24 cellular contexts compared by ENCODE assay signal in the genomic region with DNA sequence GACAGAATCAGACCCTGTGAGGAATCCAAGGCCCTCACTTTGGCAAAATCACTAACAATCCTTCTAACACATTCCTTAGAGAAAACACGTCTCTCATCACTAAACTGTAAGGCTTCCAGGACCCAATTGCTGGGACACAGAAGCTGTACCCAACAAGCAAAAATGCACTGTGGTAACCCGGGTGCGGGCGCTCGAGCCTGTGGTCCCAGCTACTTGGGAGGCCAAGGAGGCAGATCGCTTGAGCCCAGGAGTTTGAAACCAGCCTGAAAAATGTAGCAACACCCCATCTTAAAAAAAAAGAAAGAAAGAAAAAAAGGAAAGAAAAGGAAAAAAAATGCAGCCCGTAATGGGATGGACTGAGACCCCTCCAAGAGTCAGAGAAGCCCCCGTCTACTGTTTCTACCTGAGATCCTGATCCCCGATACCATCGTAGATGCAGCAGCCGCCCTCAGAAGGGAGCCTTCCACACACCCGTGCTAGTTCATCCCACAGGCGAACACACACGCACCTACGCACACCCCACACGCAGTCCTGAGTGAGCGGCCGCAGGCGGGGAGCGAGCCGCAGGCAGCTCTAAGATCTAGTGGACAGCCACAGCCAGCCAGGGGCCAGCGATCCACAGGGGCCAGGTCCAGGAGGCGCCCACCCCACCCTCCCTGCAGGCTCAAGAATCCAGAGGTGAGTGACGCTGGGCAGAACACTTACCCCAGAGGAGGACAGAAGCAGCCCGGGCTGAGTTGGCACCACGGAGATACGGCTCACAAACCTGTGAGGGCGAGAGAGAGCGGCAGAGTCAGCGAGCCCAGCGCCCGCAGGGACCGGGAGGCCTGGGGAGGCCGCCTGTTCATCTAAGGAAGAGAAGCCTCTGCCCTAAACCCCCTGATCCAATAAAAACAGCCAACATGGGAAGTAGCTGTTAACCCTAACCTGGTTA. TPM values are rescaled to one million over a fixed set of nuclear protein-coding genes. Genes with fewer than 3 reads are reported as not detected.
DNase-seq lines count a peak whose midpoint lies in the region; ATAC-seq, FAIRE-seq and TF ChIP-seq lines count a peak whose summit lies in the region.
"Had no signal": no experiment of that assay in that cellular context is flagged by ENCODE, and none has a peak within 500 bp of the region (broad histone marks: within the 10 kb centered on the region; RNA-seq: fewer than 3 reads in every experiment).

No MANE protein-coding gene starts in this region.

- no peak overlapping the region for H3K27ac Mint-ChIP-seq in GM23338

- H3K9me3 Mint-ChIP-seq in GM23338: no peaks in the 10 kb centered on the region
- H3K9me3 Mint-ChIP-seq: CD14-positive monocyte, H9, IgD-negative memory B cell had no signal

- H3F3A ChIP-seq in GM23338 (replicated peaks; ENCODE audit: low read depth): peaks cover 61% of the 10 kb centered on the region

- FAIRE-seq in GM12878 (lab: Jason Lieb, UNC): no peak
- no peak for FAIRE-seq in HepG2 (lab: Jason Lieb, UNC)
- FAIRE-seq: A549, GM18507 had no signal

- H3K4me1 Mint-ChIP-seq in GM23338: peaks cover 4% of the 10 kb centered on the region; the same call in 1 of the 3 replicates
- H3K4me1 Mint-ChIP-seq: CD14-positive monocyte had no signal

- no peak for DNase-seq in GM23338 (ENCODE audit: low spot score)
- DNase-seq in GM12878 (ENCODE audit: low read depth, low spot score): no peak
- DNase-seq in HepG2 (ENCODE audit: low spot score): no peak
- DNase-seq in HuH-7.5 (ENCODE audit: low spot score): no peak
- no peak for DNase-seq in T-helper 9 cell
- no peak for DNase-seq in effector memory CD4-positive, alpha-beta T cell
- DNase-seq: AML-193, Calu3, DMS79 treated with DMSO at 0.1 percent for 48 hours, H9, NCI-H1048, NCI-H1417, NCI-H1694, NCI-H2029 treated with DMSO at 0.1 percent for 48 hours, NCI-H446 treated with DMSO at 0.1 percent for 48 hours, NCI-H526, SIG-M5, SK-N-SH had no signal

- H3K9me3 ChIP-seq in BLaER1: no peaks in the 10 kb centered on the region
- H3K9me3 ChIP-seq in GM12878 (replicated peaks; ENCODE audit: control insufficient read depth, insufficient read depth, low read length): no peaks in the 10 kb centered on the region
- H3K9me3 ChIP-seq in HepG2 (ENCODE audit: low read length): no peaks in the 10 kb centered on the region
- no peaks in the 10 kb centered on the region for H3K9me3 ChIP-seq in effector memory CD4-positive, alpha-beta T cell (ENCODE audit: control insufficient read depth, low read length)
- H3K9me3 ChIP-seq: A549, SK-N-SH had no signal

- H3K79me2 ChIP-seq in GM23338 (replicated peaks; ENCODE audit: insufficient read depth) (peaks cover 65% of the 10 kb centered on the region), GM12878 (ENCODE audit: control insufficient read depth, insufficient read depth, low read length) (no peaks in the 10 kb centered on the region; the same call in none of the 2 replicates), HepG2 (ENCODE audit: insufficient read depth, low read length) (peaks cover 12% of the 10 kb centered on the region)

- H3K4me2 ChIP-seq in BLaER1 (peak overlapping the region; percentile 86), GM23338 (no peak overlapping the region), GM12878 (ENCODE audit: control insufficient read depth, insufficient read depth) (no peak overlapping the region), HepG2 (ENCODE audit: low read depth, low read length) (no peak overlapping the region)
- H3K4me2 ChIP-seq: A549, SK-N-SH had no signal

- H3K9me2 ChIP-seq in GM23338 (ENCODE audit: insufficient read depth): no peaks in the 10 kb centered on the region
- H3K9me2 ChIP-seq: SK-N-SH had no signal

- ATAC-seq in GM23338 (no peak), GM12878 (no peak), HepG2 (no peak)
- ATAC-seq: A549, Panc1 had no signal

- intact Hi-C loops in GM12878 (cut with micrococcal nuclease; ENCODE audit: unreplicated experiment): no loop called here
- intact Hi-C loops in HepG2 (cut with micrococcal nuclease; ENCODE audit: unreplicated experiment): no loop called here

- H3K4me3 ChIP-seq in BLaER1: no peak overlapping the region
- no peak overlapping the region for H3K4me3 ChIP-seq in GM23338
- no peak overlapping the region for H3K4me3 ChIP-seq in GM12878
- H3K4me3 ChIP-seq in HepG2 (replicated peaks in 1 of 3; ENCODE audit: insufficient read depth in 1 of 3, low read depth in 2 of 3, low read length in 3 of 3): no peak overlapping the region
- no peak overlapping the region for H3K4me3 ChIP-seq in effector memory CD4-positive, alpha-beta T cell (ENCODE audit: insufficient read depth, low read depth, low read length, poor library complexity, severe bottlenecking)
- H3K4me3 ChIP-seq: A549 had no signal

- peaks cover 17% of the 10 kb centered on the region for H3K27me3 Mint-ChIP-seq in GM23338 (ENCODE audit: insufficient read depth, low read depth, poor library complexity)
- H3K27me3 Mint-ChIP-seq: IgD-negative memory B cell had no signal

- POLR2A ChIA-PET in GM12878 (lab: Charles Lee) (no interaction called here), HepG2 (lab: Yijun Ruan, JAX) (no interaction called here)

- H3K27me3 ChIP-seq in BLaER1 (no peaks in the 10 kb centered on the region), GM23338 (ENCODE audit: insufficient read depth) (no peaks in the 10 kb centered on the region), GM12878 (replicated peaks in 1 of 2; ENCODE audit: control insufficient read depth in 2 of 2, insufficient read depth in 2 of 2, low read length in 1 of 2) (no peaks in the 10 kb centered on the region), HepG2 (ENCODE audit: control insufficient read depth in 1 of 2, insufficient read depth in 2 of 2, low read length in 2 of 2) (no peaks in the 10 kb centered on the region)
- H3K27me3 ChIP-seq in effector memory CD4-positive, alpha-beta T cell (replicated peaks; ENCODE audit: control insufficient read depth, insufficient read depth, low read length, poor library complexity, severe bottlenecking): no peaks in the 10 kb centered on the region

- in situ Hi-C loops in GM12878 (cut with MboI): no loop called here
- in situ Hi-C loops in HepG2 (cut with HindIII; ENCODE audit: extremely low pct_ligation_motif_present, low pct_unique_long_range_greater_than_20kb): no loop called here

- H3K36me3 Mint-ChIP-seq in GM23338 (ENCODE audit: low read depth): peaks cover 79% of the 10 kb centered on the region

- SMC1A ChIA-PET in GM12878 (lab: Charles Lee; ENCODE audit: uncharacterized antibody, unreplicated experiment): no interaction called here

- H4K20me1 ChIP-seq in BLaER1 (peaks cover 89% of the 10 kb centered on the region), GM23338 (replicated peaks; ENCODE audit: insufficient read depth) (peaks cover 40% of the 10 kb centered on the region), GM12878 (ENCODE audit: control insufficient read depth, insufficient read depth) (peaks cover 4% of the 10 kb centered on the region; the same call in 1 of the 2 replicates), HepG2 (ENCODE audit: insufficient read depth, low read length) (0 out of 2 replicates have a peak, but pooled peaks cover 2% of the 10 kb centered on the region)

- TF ChIP-seq POLR2A in GM12878 (IDR thresholded peaks at IDR 0.05; ENCODE audit: low read depth, low read length): no peak
- no peak for TF ChIP-seq POLR2A in HepG2 (IDR thresholded peaks at IDR 0.05; ENCODE audit: insufficient read depth in 1 of 2, low read depth in 2 of 2, low read length in 2 of 2)

- H3K4me1 ChIP-seq in BLaER1 (peaks cover 60% of the 10 kb centered on the region), GM23338 (ENCODE audit: insufficient read depth) (no peaks in the 10 kb centered on the region), GM12878 (ENCODE audit: control insufficient read depth, insufficient read depth, low read length) (no peaks in the 10 kb centered on the region), HepG2 (ENCODE audit: insufficient read depth, low read length) (no peaks in the 10 kb centered on the region)
- H3K4me1 ChIP-seq in effector memory CD4-positive, alpha-beta T cell (ENCODE audit: control insufficient read depth, insufficient read depth, low read length, poor library complexity, severe bottlenecking): no peaks in the 10 kb centered on the region
- H3K4me1 ChIP-seq: A549 had no signal

- peaks cover 95% of the 10 kb centered on the region for H3K36me3 ChIP-seq in BLaER1
- H3K36me3 ChIP-seq in GM23338 (ENCODE audit: insufficient read depth): peaks cover 49% of the 10 kb centered on the region
- H3K36me3 ChIP-seq in GM12878 (ENCODE audit: control insufficient read depth in 2 of 2, insufficient read depth in 2 of 2, low read length in 1 of 2): peaks cover 31 to 62% of the 10 kb centered on the region in 2 experiments
- H3K36me3 ChIP-seq in HepG2 (replicated peaks in 1 of 2; ENCODE audit: control insufficient read depth in 1 of 2, insufficient read depth in 2 of 2, low read length in 2 of 2): peaks cover 50 to 88% of the 10 kb centered on the region in 2 experiments
- H3K36me3 ChIP-seq in effector memory CD4-positive, alpha-beta T cell (ENCODE audit: control insufficient read depth, insufficient read depth, low read length): peaks cover 69% of the 10 kb centered on the region

- peak overlapping the region; percentile 42; the same call in 1 of the 2 replicates for H3K9ac ChIP-seq in BLaER1
- H3K9ac ChIP-seq in GM12878 (ENCODE audit: control insufficient read depth, insufficient read depth, low read length): no peak overlapping the region
- no peak overlapping the region for H3K9ac ChIP-seq in HepG2 (ENCODE audit: insufficient read depth, low read depth, low read length)
- H3K9ac ChIP-seq: SK-N-SH had no signal

- TF ChIP-seq RAD21 in GM12878 (IDR thresholded peaks at IDR 0.05; ENCODE audit: insufficient read depth, low read depth, low read length) (no peak), HepG2 (CRISPR knock-in tag; IDR thresholded peaks at IDR 0.05) (no peak)

- CTCF ChIA-PET in GM12878 (lab: Yijun Ruan, JAX) (no interaction called here), HepG2 (lab: Yijun Ruan, JAX; ENCODE audit: low intra/inter-chr PET ratio, low total read pairs) (no interaction called here)

- TF ChIP-seq EP300 in GM12878 (IDR thresholded peaks at IDR 0.05; ENCODE audit: borderline replicate concordance in 1 of 2, control insufficient read depth in 1 of 2, low read depth in 2 of 2, low read length in 2 of 2) (no peak), HepG2 (IDR thresholded peaks at IDR 0.05; ENCODE audit: low read depth in 2 of 2, low read length in 2 of 2) (no peak), HepG2 (CRISPR knock-in tag; IDR thresholded peaks at IDR 0.05; ENCODE audit: borderline replicate concordance) (no peak)

- WGBS in GM12878 (ENCODE audit: insufficient coverage, insufficient replicate concordance, low lambda C conversion rate, missing lambda C conversion rate): 94% methylated on average over 34 of the region's 34 CpGs
- 96% methylated on average over 32 of the region's 34 CpGs for WGBS in HepG2 (ENCODE audit: low lambda C conversion rate)

- peak overlapping the region; percentile 54; the same call in 1 of the 2 replicates for H3K27ac ChIP-seq in BLaER1
- H3K27ac ChIP-seq in GM23338 (ENCODE audit: low read depth): peak overlapping the region; percentile 26; the same call in 1 of the 2 replicates
- no peak overlapping the region for H3K27ac ChIP-seq in GM12878 (ENCODE audit: control insufficient read depth, insufficient read depth)
- H3K27ac ChIP-seq in HepG2 (ENCODE audit: extremely low read length, insufficient read depth, low read length): no peak overlapping the region
- H3K27ac ChIP-seq in effector memory CD4-positive, alpha-beta T cell (ENCODE audit: insufficient read depth, low read length, poor library complexity, severe bottlenecking): no peak overlapping the region
- H3K27ac ChIP-seq: A549 had no signal

- RAD21 ChIA-PET in GM12878 (lab: Charles Lee; ENCODE audit: unreplicated experiment): no interaction called here

- H3K4me3 Mint-ChIP-seq in GM23338: no peak overlapping the region
- H3K4me3 Mint-ChIP-seq: CD14-positive monocyte, H9, IgD-negative memory B cell had no signal

- no peak overlapping the region for H2AFZ ChIP-seq in GM23338
- no peak overlapping the region for H2AFZ ChIP-seq in GM12878 (ENCODE audit: control insufficient read depth, low read depth, low read length)
- no peak overlapping the region for H2AFZ ChIP-seq in HepG2 (ENCODE audit: low read length)

- TF ChIP-seq CTCF in GM23338 (conservative IDR thresholded peaks at IDR 0.05; ENCODE audit: low read depth in 2 of 2) (no peak), GM12878 (IDR thresholded peaks at IDR 0.05 in 2 of 3, conservative IDR thresholded peaks at IDR 0.05 in 1 of 3; ENCODE audit: control insufficient read depth in 2 of 3, extremely low read depth in 1 of 3, insufficient read depth in 1 of 3, low read depth in 3 of 3, low read length in 3 of 3) (no peak), HepG2 (CRISPR knock-in tag; IDR thresholded peaks at IDR 0.05) (no peak)

- BruUV-seq in GM12878 (replicated peaks; lab: Mats Ljungman, UMichigan) (TSS peak; percentile 18), HepG2 (replicated peaks; lab: Mats Ljungman, UMichigan) (no TSS peak)

RNA-seq across cellular contexts. Expression of a gene that starts 20.1 kb away (rescaled TPM):
- 50.2 TPM in 2 replicates for total RNA-seq in GM23338 (2014; rRNA removed; shearing (Covaris generic))
- polyA plus RNA-seq in GM23338 (2016; fragmentation: Nextera tagmentation; extraction: Ambion mirVana): 20.3 and 22.5 TPM in 2 replicates
- total RNA-seq in GM12878 (2013; cell fraction: nucleolus; rRNA removed): 80.3 and 92.9 TPM in 2 replicates
- 13.8 and 17.5 TPM in 2 replicates for total RNA-seq in GM12878 (2014; rRNA removed)
- 15.2 and 17.1 TPM in 2 replicates for total RNA-seq in GM12878 (2014; rRNA removed; fragmentation: Illumina TruSeq; extraction: Trizol)
- 39.4 and 41.3 TPM in 2 replicates for total RNA-seq in GM12878 (2021)
- 5.7 TPM for polyA plus RNA-seq in GM12878 (2011; ENCODE audit: low read depth)
- 8.8 and 14.1 TPM in 2 replicates for polyA plus RNA-seq in GM12878 (2011; rRNA removed)
- polyA plus RNA-seq in GM12878 (2011; cell fraction: cytosol; rRNA removed): 31.6 and 36.1 TPM in 2 replicates
- 51.0 and 92.6 TPM in 2 replicates for polyA plus RNA-seq in GM12878 (2011; cell fraction: nucleus; rRNA removed)
- polyA plus RNA-seq in GM12878 (2012): 12.8 and 13.8 TPM in 2 replicates
- polyA plus RNA-seq in GM12878 (2014; fragmentation: Illumina TruSeq; extraction: Trizol): 10.3 and 19.8 TPM in 2 replicates
- polyA plus RNA-seq in GM12878 (2014; fragmentation: Nextera tagmentation; extraction: Ambion mirVana): 1 to 10 TPM; 2.1 to 9.1 TPM
- polyA plus RNA-seq in GM12878 (2014; rRNA removed): 45.3 and 51.8 TPM in 2 replicates
- 10 to 100 TPM; 37.7 to 40.1 TPM for polyA plus RNA-seq in GM12878 (2016; fragmentation: Nextera tagmentation; extraction: Ambion mirVana)
- 18.7 and 29.2 TPM in 2 replicates for polyA minus RNA-seq in GM12878 (2011; rRNA and poly(A)+ RNA removed)
- polyA minus RNA-seq in GM12878 (2011; cell fraction: cytosol; rRNA and poly(A)+ RNA removed): 6.8 and 11.0 TPM in 2 replicates
- 28.5 and 46.7 TPM in 2 replicates for polyA minus RNA-seq in GM12878 (2011; cell fraction: nucleus; rRNA and poly(A)+ RNA removed)
- total RNA-seq in HepG2 (2016; rRNA removed; fragmentation: Illumina TruSeq; extraction: Trizol): 14.4 and 14.8 TPM in 2 replicates
- total RNA-seq in HepG2 (2016; cell fraction: cytosol; rRNA removed; fragmentation: Illumina TruSeq; extraction: Trizol; ENCODE audit: low read depth): 5.6 and 6.6 TPM in 2 replicates
- 13.1 and 14.9 TPM in 2 replicates for total RNA-seq in HepG2 (2016; cell fraction: insoluble cytoplasmic fraction; rRNA removed; fragmentation: Illumina TruSeq; extraction: Trizol)
- 6.4 and 7.7 TPM in 2 replicates for total RNA-seq in HepG2 (2016; cell fraction: membrane; rRNA removed; fragmentation: Illumina TruSeq; extraction: Trizol)
- total RNA-seq in HepG2 (2016; cell fraction: nucleus; rRNA removed; fragmentation: Illumina TruSeq; extraction: Trizol): 19.0 and 23.6 TPM in 2 replicates
- 10.9 and 11.3 TPM in 2 replicates for polyA plus RNA-seq in HepG2 (2011; rRNA removed)
- 9.4 and 15.2 TPM in 2 replicates for polyA plus RNA-seq in HepG2 (2011; cell fraction: cytosol; rRNA removed)
- 45.2 and 52.9 TPM in 2 replicates for polyA plus RNA-seq in HepG2 (2011; cell fraction: nucleus; rRNA removed)
- polyA plus RNA-seq in HepG2 (2012): 10.2 and 10.8 TPM in 2 replicates
- 3.4 and 3.8 TPM in 2 replicates for polyA plus RNA-seq in HepG2 (2016; cell fraction: cytosol; fragmentation: Illumina TruSeq; extraction: Trizol; ENCODE audit: low read depth)
- polyA plus RNA-seq in HepG2 (2016; cell fraction: insoluble cytoplasmic fraction; fragmentation: Illumina TruSeq; extraction: Trizol; ENCODE audit: low read depth): 17.9 and 21.8 TPM in 2 replicates
- polyA plus RNA-seq in HepG2 (2016; cell fraction: membrane; fragmentation: Illumina TruSeq; extraction: Trizol; ENCODE audit: low read depth): 5.6 and 6.6 TPM in 2 replicates
- polyA plus RNA-seq in HepG2 (2016; cell fraction: nucleus; fragmentation: Illumina TruSeq; extraction: Trizol; ENCODE audit: insufficient read depth, low read depth): 29.4 and 30.7 TPM in 2 replicates
- 35.6 and 97.8 TPM in 2 replicates for polyA minus RNA-seq in HepG2 (2011; rRNA and poly(A)+ RNA removed; ENCODE audit: low replicate concordance)
- 5.3 and 5.5 TPM in 2 replicates for polyA minus RNA-seq in HepG2 (2011; cell fraction: cytosol; rRNA and poly(A)+ RNA removed)
- polyA minus RNA-seq in HepG2 (2011; cell fraction: nucleus; rRNA and poly(A)+ RNA removed): 31.8 and 38.4 TPM in 2 replicates

RNA-seq across cellular contexts. Expression of a gene that starts 33.9 kb away (rescaled TPM):
- total RNA-seq in GM23338 (2014; rRNA removed; shearing (Covaris generic)): 42.4 and 51.5 TPM in 2 replicates
- polyA plus RNA-seq in GM23338 (2016; fragmentation: Nextera tagmentation; extraction: Ambion mirVana): 71.2 and 75.5 TPM in 2 replicates
- 38.8 and 45.0 TPM in 2 replicates for total RNA-seq in GM12878 (2013; cell fraction: nucleolus; rRNA removed)
- total RNA-seq in GM12878 (2014; rRNA removed): 31.6 and 31.9 TPM in 2 replicates
- 32.7 and 34.2 TPM in 2 replicates for total RNA-seq in GM12878 (2014; rRNA removed; fragmentation: Illumina TruSeq; extraction: Trizol)
- 27.7 and 28.4 TPM in 2 replicates for total RNA-seq in GM12878 (2021)
- 8.7 TPM for polyA plus RNA-seq in GM12878 (2011; ENCODE audit: low read depth)
- polyA plus RNA-seq in GM12878 (2011; rRNA removed): 10.6 and 13.4 TPM in 2 replicates
- polyA plus RNA-seq in GM12878 (2011; cell fraction: cytosol; rRNA removed): 18.6 and 23.1 TPM in 2 replicates
- 13.7 and 20.8 TPM in 2 replicates for polyA plus RNA-seq in GM12878 (2011; cell fraction: nucleus; rRNA removed)
- polyA plus RNA-seq in GM12878 (2012): 16.0 and 16.7 TPM in 2 replicates
- 24.8 and 33.3 TPM in 2 replicates for polyA plus RNA-seq in GM12878 (2014; fragmentation: Illumina TruSeq; extraction: Trizol)
- polyA plus RNA-seq in GM12878 (2014; fragmentation: Nextera tagmentation; extraction: Ambion mirVana): 1 to 10 TPM; 7.0 to 9.1 TPM
- 27.6 and 31.3 TPM in 2 replicates for polyA plus RNA-seq in GM12878 (2014; rRNA removed)
- polyA plus RNA-seq in GM12878 (2016; fragmentation: Nextera tagmentation; extraction: Ambion mirVana): 10 to 100 TPM; 42.2 to 44.7 TPM
- polyA minus RNA-seq in GM12878 (2011; rRNA and poly(A)+ RNA removed): 8.3 and 12.9 TPM in 2 replicates
- polyA minus RNA-seq in GM12878 (2011; cell fraction: cytosol; rRNA and poly(A)+ RNA removed): 7.9 and 9.8 TPM in 2 replicates
- 3.3 and 5.2 TPM in 2 replicates for polyA minus RNA-seq in GM12878 (2011; cell fraction: nucleus; rRNA and poly(A)+ RNA removed)
- total RNA-seq in HepG2 (2016; rRNA removed; fragmentation: Illumina TruSeq; extraction: Trizol): 29.6 and 35.7 TPM in 2 replicates
- total RNA-seq in HepG2 (2016; cell fraction: cytosol; rRNA removed; fragmentation: Illumina TruSeq; extraction: Trizol; ENCODE audit: low read depth): 10.7 and 12.6 TPM in 2 replicates
- total RNA-seq in HepG2 (2016; cell fraction: insoluble cytoplasmic fraction; rRNA removed; fragmentation: Illumina TruSeq; extraction: Trizol): 29.5 and 34.4 TPM in 2 replicates
- total RNA-seq in HepG2 (2016; cell fraction: membrane; rRNA removed; fragmentation: Illumina TruSeq; extraction: Trizol): 17.4 and 17.6 TPM in 2 replicates
- 14.6 and 17.9 TPM in 2 replicates for total RNA-seq in HepG2 (2016; cell fraction: nucleus; rRNA removed; fragmentation: Illumina TruSeq; extraction: Trizol)
- polyA plus RNA-seq in HepG2 (2011; rRNA removed): 14.2 and 15.4 TPM in 2 replicates
- polyA plus RNA-seq in HepG2 (2011; cell fraction: cytosol; rRNA removed): 15.0 and 17.3 TPM in 2 replicates
- polyA plus RNA-seq in HepG2 (2011; cell fraction: nucleus; rRNA removed): 11.9 and 13.2 TPM in 2 replicates
- 17.6 and 21.1 TPM in 2 replicates for polyA plus RNA-seq in HepG2 (2012)
- 11.7 and 13.4 TPM in 2 replicates for polyA plus RNA-seq in HepG2 (2016; cell fraction: cytosol; fragmentation: Illumina TruSeq; extraction: Trizol; ENCODE audit: low read depth)
- polyA plus RNA-seq in HepG2 (2016; cell fraction: insoluble cytoplasmic fraction; fragmentation: Illumina TruSeq; extraction: Trizol; ENCODE audit: low read depth): 27.9 and 29.5 TPM in 2 replicates
- 13.6 and 15.3 TPM in 2 replicates for polyA plus RNA-seq in HepG2 (2016; cell fraction: membrane; fragmentation: Illumina TruSeq; extraction: Trizol; ENCODE audit: low read depth)
- polyA plus RNA-seq in HepG2 (2016; cell fraction: nucleus; fragmentation: Illumina TruSeq; extraction: Trizol; ENCODE audit: insufficient read depth, low read depth): 20.7 and 24.6 TPM in 2 replicates
- polyA minus RNA-seq in HepG2 (2011; rRNA and poly(A)+ RNA removed; ENCODE audit: low replicate concordance): 10.6 and 20.7 TPM in 2 replicates
- polyA minus RNA-seq in HepG2 (2011; cell fraction: cytosol; rRNA and poly(A)+ RNA removed): 14.2 and 15.6 TPM in 2 replicates
- 8.2 and 14.2 TPM in 2 replicates for polyA minus RNA-seq in HepG2 (2011; cell fraction: nucleus; rRNA and poly(A)+ RNA removed)

Comparison
In these comparisons a context has a peak if more than half of its experiments do, and no peak if none do; other contexts are left out.
1. H3K27ac ChIP-seq: peak in BLaER1 (single experiment) and GM23338 (single experiment); none in GM12878 (single experiment), HepG2 (single experiment) and effector memory CD4-positive, alpha-beta T cell (single experiment).